Comparison of ENCODE assay signal across 10 cellular contexts in the genomic region with DNA sequence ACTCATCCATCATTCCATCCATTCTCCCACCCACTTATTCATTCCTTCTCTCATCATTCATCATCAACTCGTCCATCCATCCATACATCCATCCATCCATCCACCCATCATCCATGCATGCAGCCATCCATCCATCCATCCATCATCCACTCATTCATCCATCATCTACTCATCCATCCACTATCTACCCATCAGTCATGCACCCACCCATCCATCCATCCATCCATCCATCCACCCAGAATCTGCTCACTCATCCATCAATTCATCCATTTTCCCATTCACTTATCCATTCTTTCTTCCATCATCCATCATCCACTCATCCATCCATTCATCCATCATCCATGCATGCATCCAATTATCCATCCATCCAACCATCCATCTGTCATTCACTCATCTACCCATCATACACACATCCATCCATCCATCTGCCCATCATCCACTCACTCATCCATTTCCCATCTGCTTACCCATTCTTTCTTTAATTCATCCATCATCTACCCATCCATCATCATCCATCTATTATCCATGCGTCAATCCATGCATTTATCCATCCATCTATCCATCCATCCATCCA.
"Had no signal": no experiment of that assay in that cellular context is flagged by ENCODE, and none has a peak within 500 bp of the region (broad histone marks: within the 10 kb centered on the region; RNA-seq: fewer than 3 reads in every experiment).

No MANE protein-coding gene starts in this region.

- H3K27ac Mint-ChIP-seq: H9, HFFc6, IgD-negative memory B cell had no signal

- H2AFZ ChIP-seq: GM23248 had no signal

- H3K4me2 ChIP-seq: KMS-11 had no signal

- H3K27ac ChIP-seq: GM23248, KMS-11 had no signal

- H3K9me3 Mint-ChIP-seq: H9 had no signal

- H3K4me3 ChIP-seq: GM23248 had no signal

- H3K4me3 Mint-ChIP-seq: H9, HFFc6, IgD-negative memory B cell had no signal

- H3K36me3 Mint-ChIP-seq: IgD-negative memory B cell had no signal

- FAIRE-seq: H54 had no signal

- DNase-seq: GM23248, GOT3, H9, HCEC 1CT, HFFc6, Karpas-422, KBM-7 had no signal

- H3K4me1 Mint-ChIP-seq: H9, IgD-negative memory B cell had no signal

- H3K9ac ChIP-seq: GM23248, KMS-11 had no signal
